ENCODE assay signal across 9 cellular contexts in genomic region chr11:5753943-5754342, GRCh38. TPM values are rescaled to one million over a fixed set of nuclear protein-coding genes. Genes with fewer than 3 reads are reported as not detected.
"Had no signal": no experiment of that assay in that cellular context is flagged by ENCODE, and none has a peak within 500 bp of the region (broad histone marks: within the 10 kb centered on the region; RNA-seq: fewer than 3 reads in every experiment).

OR52N4 (plus strand) TSS chr11:5754243; CDS start chr11:5754741, 498 bp downstream.

- FAIRE-seq: G401.6, GM12878, GM12891, GM12892, GM18507, GM19239 had no signal

- H3K4me3 ChIP-seq: GM12878 had no signal

- DNase-seq: GDM1, GF-D8 had no signal

RNA-seq across cellular contexts. Expression of gene OR52N4, which starts in this region (rescaled TPM):
- total RNA-seq: G401 had no signal
